ENCODE assay signal across 8 cellular contexts in the genomic region with DNA sequence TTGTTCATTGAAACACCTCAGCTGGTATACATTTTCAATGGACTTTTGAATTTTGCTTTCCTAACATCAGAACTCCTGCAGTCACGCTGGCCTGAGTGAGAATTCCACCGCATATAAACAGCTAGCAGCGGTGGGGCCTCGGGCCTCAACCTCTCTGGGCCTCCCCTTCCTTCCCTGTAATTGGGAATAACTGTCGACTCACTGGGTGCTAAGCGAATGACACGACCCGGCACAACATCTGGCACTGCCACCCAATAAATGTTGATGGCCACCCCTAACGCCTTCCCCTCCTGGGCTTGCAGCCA. TPM values are rescaled to one million over a fixed set of nuclear protein-coding genes. Genes with fewer than 3 reads are reported as not detected.
A peak's percentile ranks its signal among the peaks of the same experiment; 100 is the strongest.
DNase-seq lines count a peak whose midpoint lies in the region; ATAC-seq and TF ChIP-seq lines count a peak whose summit lies in the region.

No MANE protein-coding gene starts in this region.

- H3K27me3 ChIP-seq in Peyer's patch (no peaks in the 10 kb centered on the region), esophagus (ENCODE audit: control insufficient read depth in 1 of 2, insufficient read depth in 2 of 2, low read length in 2 of 2) (no peaks in the 10 kb centered on the region), neutrophil (no peaks in the 10 kb centered on the region)

- peaks cover 0 to 5% (median 0%) of the 10 kb centered on the region in 4 donors for H3K4me1 ChIP-seq in Peyer's patch
- no peaks in the 10 kb centered on the region for H3K4me1 ChIP-seq in esophagus (ENCODE audit: control insufficient read depth in 2 of 2, insufficient read depth in 2 of 2, low read length in 1 of 2)
- H3K4me1 ChIP-seq in neutrophil (ENCODE audit: control insufficient read depth in 1 of 2, insufficient read depth in 1 of 2, low read depth in 1 of 2, low read length in 1 of 2): peaks cover 12 to 18% of the 10 kb centered on the region in 2 experiments

- no peaks in the 10 kb centered on the region for H3K9me3 Mint-ChIP-seq in Calu3 (ENCODE audit: low read depth, unreplicated experiment)

- peak overlapping the region; percentile 85 to 92 (median 90) for H3K27ac ChIP-seq in Peyer's patch
- peak overlapping the region; percentile 94 to 99 for H3K27ac ChIP-seq in esophagus (ENCODE audit: low read depth in 2 of 2, low read length in 1 of 2)
- H3K27ac ChIP-seq in neutrophil: peak overlapping the region; percentile 74

- TSS peak; percentile 74 for BruUV-seq in Calu3 (replicated peaks; lab: Mats Ljungman, UMichigan)

- intact Hi-C loops in Calu3 (cut with micrococcal nuclease; ENCODE audit: unreplicated experiment): no loop called here

- H3K9me3 ChIP-seq in Peyer's patch (no peaks in the 10 kb centered on the region), esophagus (ENCODE audit: control insufficient read depth in 2 of 2, insufficient read depth in 1 of 2, low read depth in 1 of 2, low read length in 1 of 2) (no peaks in the 10 kb centered on the region), neutrophil (no peaks in the 10 kb centered on the region)

- WGBS in esophagus, 2 donors: 5 to 10% methylated on average over 9 of the region's 9 CpGs

- H3K4me3 Mint-ChIP-seq in Calu3 (ENCODE audit: low read depth, unreplicated experiment): peak overlapping the region; percentile 89

- CTCF ChIA-PET in Calu3 (lab: Charles Lee): no interaction called here

- H3K36me3 ChIP-seq in Peyer's patch: peaks cover 0 to 34% (median 0%) of the 10 kb centered on the region in 3 donors
- H3K36me3 ChIP-seq in esophagus (ENCODE audit: control insufficient read depth in 2 of 2, insufficient read depth in 2 of 2, low read length in 1 of 2): no peaks in the 10 kb centered on the region
- H3K36me3 ChIP-seq in neutrophil: peaks cover 16% of the 10 kb centered on the region

- no peaks in the 10 kb centered on the region for H3K4me1 Mint-ChIP-seq in Calu3 (ENCODE audit: low read depth, unreplicated experiment)

- peaks cover 27% of the 10 kb centered on the region for H3K36me3 Mint-ChIP-seq in Calu3 (ENCODE audit: insufficient read depth, unreplicated experiment)

- no peak for TF ChIP-seq CTCF in Calu3 (IDR thresholded peaks at IDR 0.05; ENCODE audit: unreplicated experiment)
- no peak for TF ChIP-seq CTCF in Peyer's patch (IDR thresholded peaks at IDR 0.05)
- no peak for TF ChIP-seq CTCF in neutrophil (IDR thresholded peaks at IDR 0.05)

- no peak for TF ChIP-seq POLR2A in Peyer's patch (IDR thresholded peaks at IDR 0.05)

- H3K4me3 ChIP-seq in Peyer's patch (peak overlapping the region; percentile 80 to 95 (median 88)), esophagus (ENCODE audit: low read depth in 1 of 2, low read length in 2 of 2) (peak overlapping the region; percentile 91 to 92), neutrophil (ENCODE audit: low read depth in 1 of 2, low read length in 1 of 2) (peak overlapping the region; percentile 64 to 78)

- H3K27me3 Mint-ChIP-seq in Calu3 (ENCODE audit: unreplicated experiment): no peaks in the 10 kb centered on the region

- DNase-seq in Calu3 (no peak), Peyer's patch (no peak), mucosa of gallbladder (ENCODE audit: low spot score) (no peak)

- H3K27ac Mint-ChIP-seq in Calu3 (ENCODE audit: unreplicated experiment): peak overlapping the region; percentile 92

- ATAC-seq in GM18909 (IDR thresholded peaks at IDR 0.05; ENCODE audit: poor library complexity, unreplicated experiment) (no peak), HG02588 (IDR thresholded peaks at IDR 0.05; ENCODE audit: unreplicated experiment) (no peak), HG02840 (IDR thresholded peaks at IDR 0.05; ENCODE audit: low FRiP score, unreplicated experiment) (no peak)

RNA-seq across cellular contexts. Expression of a gene that starts 0.7 kb away (rescaled TPM):
- 27.7 and 28.0 TPM in 2 replicates for total RNA-seq in Calu3 (2022)
- 10 to 100 TPM; 24.7 to 53.5 (median 34.6) TPM for total RNA-seq in Peyer's patch
- 10 to 100 TPM; 15.5 to 27.3 TPM for polyA plus RNA-seq in esophagus
- 40.7 TPM for total RNA-seq in mucosa of gallbladder

RNA-seq across cellular contexts. Expression of a gene that starts 19.5 kb away (rescaled TPM):
- total RNA-seq in Calu3 (2022) (21.3 and 23.4 TPM in 2 replicates), Peyer's patch (100 to 1,000 TPM in 1 of 4 donors, 10 to 100 TPM in 3; 22.9 to 153 (median 68.2) TPM), mucosa of gallbladder (57.5 TPM)
- 10 to 100 TPM in 1 of 2 donors, 1 to 10 TPM in 1; 9.3 to 11.5 TPM for polyA plus RNA-seq in esophagus
